ENCODE assay signal across 21 cellular contexts in the genomic region with DNA sequence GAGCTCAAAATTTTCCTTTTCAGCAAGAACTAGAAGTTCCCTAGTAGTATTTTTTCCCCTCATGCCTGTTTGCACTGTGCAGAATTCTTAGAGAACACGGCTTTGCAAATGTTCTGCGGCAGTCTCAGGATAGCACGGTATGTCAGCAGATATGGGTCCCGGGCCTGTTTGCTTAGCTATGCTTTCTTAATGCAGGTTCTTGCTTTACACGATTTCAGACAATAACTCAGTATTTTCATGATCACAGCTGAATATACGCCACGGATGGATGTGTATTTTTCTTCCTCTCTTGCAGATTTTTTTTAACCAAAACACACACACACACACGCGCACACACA.
A peak's percentile ranks its signal among the peaks of the same experiment; 100 is the strongest.
DNase-seq lines count a peak whose midpoint lies in the region; TF ChIP-seq lines count a peak whose summit lies in the region.
"Had no signal": no experiment of that assay in that cellular context is flagged by ENCODE, and none has a peak within 500 bp of the region (broad histone marks: within the 10 kb centered on the region; RNA-seq: fewer than 3 reads in every experiment).

No MANE protein-coding gene starts in this region.

- H3K4me3 ChIP-seq in esophagus muscularis mucosa (no peak overlapping the region), smooth muscle cell (no peak overlapping the region), esophagus squamous epithelium (peak overlapping the region in 1 of 4 donors; percentile 42)
- H3K4me3 ChIP-seq: SK-N-MC had no signal

- H3K27ac ChIP-seq in esophagus muscularis mucosa (replicated peaks in 1 of 4) (no peak overlapping the region), smooth muscle cell (ENCODE audit: low read depth) (no peak overlapping the region), esophagus squamous epithelium (no peak overlapping the region)
- H3K27ac ChIP-seq: HL-60, neutrophil, SK-N-MC had no signal

- TF ChIP-seq EP300 in esophagus muscularis mucosa (IDR thresholded peaks at IDR 0.05), result no peak

- no peaks in the 10 kb centered on the region for H3K27me3 ChIP-seq in esophagus muscularis mucosa
- H3K27me3 ChIP-seq in smooth muscle cell (ENCODE audit: low read depth), result no peaks in the 10 kb centered on the region
- H3K27me3 ChIP-seq in esophagus squamous epithelium, result peaks cover 0 to 19% (median 0%) of the 10 kb centered on the region in 4 donors

- H3K4me2 ChIP-seq in smooth muscle cell, result peak overlapping the region; percentile 51

- H3K9ac ChIP-seq in smooth muscle cell (ENCODE audit: low read depth), result no peak overlapping the region

- H3K79me2 ChIP-seq in smooth muscle cell (ENCODE audit: low read depth), result no peaks in the 10 kb centered on the region

- no peak overlapping the region for H2AFZ ChIP-seq in smooth muscle cell (ENCODE audit: low read depth)

- WGBS in esophagus muscularis mucosa, result 63% methylated on average over 9 of the region's 9 CpGs
- WGBS in smooth muscle cell (ENCODE audit: low lambda C conversion rate), result 81% methylated on average over 9 of the region's 9 CpGs
- WGBS in esophagus squamous epithelium, 2 donors, result 62 to 73% methylated on average over 9 of the region's 9 CpGs

- intact Hi-C loops in esophagus muscularis mucosa (cut with DNase I), result no loop called here
- intact Hi-C loops in esophagus squamous epithelium (cut with DNase I), result no loop called here

- TF ChIP-seq CTCF in esophagus muscularis mucosa (IDR thresholded peaks at IDR 0.05) (no peak), smooth muscle cell (IDR thresholded peaks at IDR 0.05; ENCODE audit: borderline replicate concordance, insufficient read depth, poor library complexity, severe bottlenecking) (no peak), esophagus squamous epithelium (IDR thresholded peaks at IDR 0.05) (no peak)

- H3K4me1 ChIP-seq in esophagus muscularis mucosa, result peaks cover 0 to 21% (median 13%) of the 10 kb centered on the region in 4 donors
- no peaks in the 10 kb centered on the region for H3K4me1 ChIP-seq in smooth muscle cell (ENCODE audit: low read depth)
- peaks cover 0 to 13% (median 5%) of the 10 kb centered on the region in 3 donors for H3K4me1 ChIP-seq in esophagus squamous epithelium

- no peaks in the 10 kb centered on the region for H3F3A ChIP-seq in smooth muscle cell (ENCODE audit: low read depth)

- H3K9me3 ChIP-seq in esophagus muscularis mucosa, result no peaks in the 10 kb centered on the region
- H3K9me3 ChIP-seq in smooth muscle cell (replicated peaks; ENCODE audit: low read depth), result no peaks in the 10 kb centered on the region
- H3K9me3 ChIP-seq in esophagus squamous epithelium, result no peaks in the 10 kb centered on the region
- H3K9me3 ChIP-seq: neutrophil had no signal

- DNase-seq in AG20443 (ENCODE audit: low spot score) (peak; percentile 24), RKO (ENCODE audit: low spot score) (peak; percentile 26), esophagus muscularis mucosa (ENCODE audit: extremely low spot score) (peak; percentile 57), smooth muscle cell (lab: John Stamatoyannopoulos, UW; ENCODE audit: unreplicated experiment) (no peak), esophagus squamous epithelium (lab: John Stamatoyannopoulos, UW) (no peak), NCI-H2029 treated with DMSO at 0.1 percent for 48 hours (lab: John Stamatoyannopoulos, UW) (no peak)
- no peak for DNase-seq in effector CD4-positive, alpha-beta T cell
- DNase-seq in activated CD4-positive, CD25-positive, alpha-beta regulatory T cell treated with anti-CD3 and anti-CD28 coated beads, Interleukin-2, amount 50 U/mL, for 72 hours, result no peak
- DNase-seq: activated B cell treated with CpG ODN at 0.5 μM for 24 hours; activated CD4-positive, alpha-beta memory T cell treated with anti-CD3 and anti-CD28 coated beads, Interleukin-2, amount 10 ng/mL, durations not matched to agents 7 days and 5 days; activated naive CD4-positive, alpha-beta T cell; aorta; effector memory CD8-positive, alpha-beta T cell; GDM1; NCI-H146; NCI-H748 treated with DMSO at 0.1 percent for 48 hours; stimulated activated CD8-positive, alpha-beta memory T cell treated with anti-CD3 and anti-CD28 coated beads, Interleukin-4, amount 100 ng/mL, for 48 hours; T-helper 2 cell had no signal

- TF ChIP-seq POLR2A in esophagus muscularis mucosa (IDR thresholded peaks at IDR 0.05; ENCODE audit: low read depth) (no peak), esophagus squamous epithelium (IDR thresholded peaks at IDR 0.05) (no peak)

- no peaks in the 10 kb centered on the region for H4K20me1 ChIP-seq in smooth muscle cell (ENCODE audit: low read depth)

- no peaks in the 10 kb centered on the region for H3K36me3 ChIP-seq in esophagus muscularis mucosa
- no peaks in the 10 kb centered on the region for H3K36me3 ChIP-seq in smooth muscle cell (ENCODE audit: low read depth)
- H3K36me3 ChIP-seq in esophagus squamous epithelium, result no peaks in the 10 kb centered on the region
- H3K36me3 ChIP-seq: neutrophil had no signal

Comparison
In these comparisons a context has a peak if more than half of its experiments do, and no peak if none do; other contexts are left out.
1. DNase-seq: peak in AG20443 (single experiment), RKO (single experiment) and esophagus muscularis mucosa (single experiment); none in smooth muscle cell (single experiment), effector CD4-positive, alpha-beta T cell (single experiment), esophagus squamous epithelium (single experiment), NCI-H2029 treated with DMSO at 0.1 percent for 48 hours (single experiment) and activated CD4-positive, CD25-positive, alpha-beta regulatory T cell treated with anti-CD3 and anti-CD28 coated beads, Interleukin-2, amount 50 U/mL, for 72 hours (single experiment).